In genomic region chr3:54771050-54771449, GRCh38 we compare ENCODE assay signal across 14 cellular contexts.
"Had no signal": no experiment of that assay in that cellular context is flagged by ENCODE, and none has a peak within 500 bp of the region (broad histone marks: within the 10 kb centered on the region; RNA-seq: fewer than 3 reads in every experiment).

No MANE protein-coding gene starts in this region.

- DNase-seq: foreskin keratinocyte; head of caudate nucleus; left colon; natural killer cell; occipital lobe; psoas muscle; retina; stimulated activated naive CD4-positive, alpha-beta T cell; stomach; substantia nigra; uterus had no signal

- H3K27me3 ChIP-seq: foreskin keratinocyte, stomach, uterus had no signal

- H3K4me3 ChIP-seq: hepatocyte, psoas muscle, stomach, uterus had no signal

- H3K27ac ChIP-seq: foreskin keratinocyte, hepatocyte, parathyroid adenoma, psoas muscle, stomach, uterus had no signal

- H3K36me3 ChIP-seq: stomach, uterus had no signal

- H3K9ac ChIP-seq: parathyroid adenoma had no signal

- H3K9me3 ChIP-seq: psoas muscle, stomach, uterus had no signal

- H3K4me1 ChIP-seq: foreskin keratinocyte, parathyroid adenoma, psoas muscle, stomach, uterus had no signal

- ATAC-seq: foreskin keratinocyte, left colon, natural killer cell, psoas muscle, sciatic nerve had no signal
